In genomic region chr2:24342110-24342910, GRCh38 we compare ENCODE assay signal across 10 cellular contexts. TPM values are rescaled to one million over a fixed set of nuclear protein-coding genes. Genes with fewer than 3 reads are reported as not detected.
DNase-seq lines count a peak whose midpoint lies in the region; ATAC-seq, FAIRE-seq and TF ChIP-seq lines count a peak whose summit lies in the region.
"Had no signal": no experiment of that assay in that cellular context is flagged by ENCODE, and none has a peak within 500 bp of the region (broad histone marks: within the 10 kb centered on the region; RNA-seq: fewer than 3 reads in every experiment).

No MANE protein-coding gene starts in this region.

- POLR2A ChIA-PET in OCI-LY7 (lab: Charles Lee) = interaction anchor here (0.7 to 2.1 kb wide), 8 partner anchors 10 to 136 kb away, joined by 3 to 9 read pairs (median 4); partner anchors contain the start of gene ITSN2

- no TSS peak for BruUV-seq in OCI-LY7 (replicated peaks; lab: Mats Ljungman, UMichigan)

- CTCF ChIA-PET in OCI-LY7 (lab: Charles Lee; ENCODE audit: unreplicated experiment) = no interaction called here

- FAIRE-seq in GM18507 (lab: Jason Lieb, UNC) = peak; percentile 96
- FAIRE-seq: endothelial cell of umbilical vein had no signal

- in situ Hi-C loops in HAP-1 (cut with MboI; ENCODE audit: low sequenced_read_pairs) = no loop called here

- 0 out of 2 replicates have a peak, but pooled peaks cover 11% of the 10 kb centered on the region for H4K20me1 ChIP-seq in OCI-LY7 (ENCODE audit: insufficient read depth, low read length)

- H3K9me3 ChIP-seq in HAP-1 (no peaks in the 10 kb centered on the region), OCI-LY7 (ENCODE audit: low read length) (no peaks in the 10 kb centered on the region), mucosa of descending colon (no peaks in the 10 kb centered on the region)

- no peak overlapping the region for H3K4me3 ChIP-seq in HAP-1
- H3K4me3 ChIP-seq in OCI-LY7 (ENCODE audit: low read depth, low read length, poor library complexity, severe bottlenecking) = no peak overlapping the region
- H3K4me3 ChIP-seq in mucosa of descending colon = no peak overlapping the region

- peaks cover 60% of the 10 kb centered on the region for H3K79me2 ChIP-seq in OCI-LY7 (ENCODE audit: insufficient read depth, low read depth, low read length)

- peak overlapping the region; percentile 44 for H3K4me2 ChIP-seq in OCI-LY7 (ENCODE audit: low read length)

- H2AFZ ChIP-seq in OCI-LY7 (ENCODE audit: low read length) = no peak overlapping the region

- no peaks in the 10 kb centered on the region for H3K27me3 ChIP-seq in HAP-1 (ENCODE audit: low read depth)

- H3K36me3 ChIP-seq in HAP-1 (replicated peaks) = no peaks in the 10 kb centered on the region
- no peaks in the 10 kb centered on the region; the same call in 1 of the 2 replicates for H3K36me3 ChIP-seq in OCI-LY7 (ENCODE audit: insufficient read depth, low read length)
- H3K36me3 ChIP-seq in mucosa of descending colon (ENCODE audit: low read depth) = no peaks in the 10 kb centered on the region

- H3K9me2 ChIP-seq in OCI-LY7 (ENCODE audit: insufficient read depth, low read length) = no peaks in the 10 kb centered on the region; the same call in 1 of the 2 replicates

- no peak for DNase-seq in GM18507 (ENCODE audit: extremely low spot score, insufficient read length, low read depth)
- peak; percentile 28 to 39 for DNase-seq in HAP-1 (ENCODE audit: low spot score in 2 of 2)
- DNase-seq in OCI-LY7 (ENCODE audit: low spot score) = peak; percentile 23
- DNase-seq in mucosa of descending colon = no peak
- DNase-seq in NCI-H1092 treated with DMSO at 0.1 percent for 48 hours (lab: John Stamatoyannopoulos, UW) = no peak
- DNase-seq in NCI-H1930 (lab: John Stamatoyannopoulos, UW) = no peak
- no peak for DNase-seq in DMS 273 treated with DMSO at 0.1 percent for 48 hours (lab: John Stamatoyannopoulos, UW)
- DNase-seq in NCI-H2081 treated with DMSO at 0.1 percent for 48 hours (lab: John Stamatoyannopoulos, UW) = no peak
- DNase-seq: midbrain had no signal

- no peak for TF ChIP-seq CTCF in OCI-LY7 (conservative IDR thresholded peaks at IDR 0.05; ENCODE audit: low read length)
- no peak for TF ChIP-seq CTCF in mucosa of descending colon (IDR thresholded peaks at IDR 0.05)

- ATAC-seq in mucosa of descending colon = peak; percentile 86

- H3K4me1 ChIP-seq in HAP-1 (peaks cover 16% of the 10 kb centered on the region), OCI-LY7 (ENCODE audit: insufficient read depth, low read length, poor library complexity, severe bottlenecking) (peaks cover 29% of the 10 kb centered on the region), mucosa of descending colon (ENCODE audit: low read depth) (peaks cover 19% of the 10 kb centered on the region)

- peak overlapping the region; percentile 8 for H3K27ac ChIP-seq in OCI-LY7 (ENCODE audit: low read depth, low read length, poor library complexity, severe bottlenecking)

- intact Hi-C loops in OCI-LY7 (cut with micrococcal nuclease; ENCODE audit: unreplicated experiment) = no loop called here
- intact Hi-C loops in mucosa of descending colon (cut with DNase I, micrococcal nuclease) = no loop called here

RNA-seq across cellular contexts. Expression of gene ITSN2, which starts 18.0 kb away (rescaled TPM):
- total RNA-seq in OCI-LY7 (2014; rRNA removed; shearing (Covaris generic)) = 25.4 and 28.8 TPM in 2 replicates
- total RNA-seq in OCI-LY7 (2022) (64.2 and 65.7 TPM in 2 replicates), mucosa of descending colon (10 to 100 TPM; 48.4 to 82.8 (median 54.0) TPM)

Comparison
In these comparisons a context has a peak if more than half of its experiments do, and no peak if none do; other contexts are left out.
1. DNase-seq: peak in HAP-1 (2 of 2) and OCI-LY7 (single experiment); none in GM18507 (single experiment), mucosa of descending colon (0 of 3), NCI-H1092 treated with DMSO at 0.1 percent for 48 hours (single experiment), NCI-H1930 (0 of 2), DMS 273 treated with DMSO at 0.1 percent for 48 hours (single experiment) and NCI-H2081 treated with DMSO at 0.1 percent for 48 hours (single experiment).